ENCODE assay signal across 8 cellular contexts in genomic region chr17:38851434-38851833, GRCh38. TPM values are rescaled to one million over a fixed set of nuclear protein-coding genes. Genes with fewer than 3 reads are reported as not detected.
DNase-seq lines count a peak whose midpoint lies in the region; ATAC-seq and TF ChIP-seq lines count a peak whose summit lies in the region.

No MANE protein-coding gene starts in this region.

- H3K4me3 ChIP-seq in stomach smooth muscle (ENCODE audit: low read length in 2 of 2) (peak overlapping the region in 1 of 2 donors; percentile 30), sigmoid colon (peak overlapping the region in 2 of 4 donors; percentile 56 to 60)

- peaks cover 62% of the 10 kb centered on the region for H3K36me3 Mint-ChIP-seq in activated CD8-positive, alpha-beta memory T cell treated with anti-CD3 and anti-CD28 coated beads, Interleukin-2, amount 10 ng/mL, durations not matched to agents 7 days and 5 days
- H3K36me3 Mint-ChIP-seq in activated T-helper 1 cell treated with anti-CD3 and anti-CD28 coated beads, Interleukin-12 subunit alpha, Interleukin-12 subunit beta, Interleukin-2, Interleukin-4 antibody, amounts not matched to agents 30 ng/mL and 10 ng/mL and 1 ng/mL, durations not matched to agents 14 hours and 24 hours and 36 hours (ENCODE audit: low read depth) = peaks cover 64% of the 10 kb centered on the region
- H3K36me3 Mint-ChIP-seq in immature natural killer cell = peaks cover 11 to 33% (median 27%) of the 10 kb centered on the region in 3 donors

- no peaks in the 10 kb centered on the region for H3K9me3 Mint-ChIP-seq in activated CD8-positive, alpha-beta memory T cell treated with anti-CD3 and anti-CD28 coated beads, Interleukin-2, amount 10 ng/mL, durations not matched to agents 7 days and 5 days (ENCODE audit: low read depth)
- no peaks in the 10 kb centered on the region for H3K9me3 Mint-ChIP-seq in activated T-helper 1 cell treated with anti-CD3 and anti-CD28 coated beads, Interleukin-12 subunit alpha, Interleukin-12 subunit beta, Interleukin-2, Interleukin-4 antibody, amounts not matched to agents 30 ng/mL and 10 ng/mL and 1 ng/mL, durations not matched to agents 14 hours and 24 hours and 36 hours
- no peaks in the 10 kb centered on the region for H3K9me3 Mint-ChIP-seq in immature natural killer cell

- TF ChIP-seq EP300 in sigmoid colon (IDR thresholded peaks at IDR 0.05) = no peak

- no peak for ATAC-seq in activated CD8-positive, alpha-beta memory T cell treated with anti-CD3 and anti-CD28 coated beads, Interleukin-2, amount 10 ng/mL, durations not matched to agents 7 days and 5 days
- ATAC-seq in GM18861 (IDR thresholded peaks at IDR 0.05; ENCODE audit: unreplicated experiment) = no peak

- CTCF ChIA-PET in activated CD8-positive, alpha-beta memory T cell treated with anti-CD3 and anti-CD28 coated beads, Interleukin-2, amount 10 ng/mL, durations not matched to agents 7 days and 5 days (lab: Charles Lee) = interaction anchor here (0.6 to 4.2 kb wide), 4 partner anchors 18 to 132 kb away, joined by 3 to 52 read pairs (median 8); partner anchors contain the start of gene LASP1

- peak overlapping the region; percentile 22 to 29 for H3K9ac ChIP-seq in stomach smooth muscle (ENCODE audit: low read length in 2 of 2)

- no peak for DNase-seq in activated CD8-positive, alpha-beta memory T cell treated with anti-CD3 and anti-CD28 coated beads, Interleukin-2, amount 10 ng/mL, durations not matched to agents 7 days and 5 days
- DNase-seq in activated CD8-positive, alpha-beta memory T cell treated with anti-CD3 and anti-CD28 coated beads, Interleukin-2, amount 50 U/mL, for 4 hours = no peak
- no peak for DNase-seq in activated T-helper 1 cell treated with anti-CD3 and anti-CD28 coated beads, Interleukin-12 subunit alpha, Interleukin-12 subunit beta, Interleukin-2, Interleukin-4 antibody, amounts not matched to agents 30 ng/mL and 10 ng/mL and 1 ng/mL, durations not matched to agents 14 hours and 24 hours and 36 hours (ENCODE audit: low spot score)
- no peak for DNase-seq in immature natural killer cell
- no peak for DNase-seq in sigmoid colon
- no peak for DNase-seq in G401 (ENCODE audit: low spot score)

- no peak for TF ChIP-seq CTCF in sigmoid colon (IDR thresholded peaks at IDR 0.05)

- H3K4me1 Mint-ChIP-seq in activated CD8-positive, alpha-beta memory T cell treated with anti-CD3 and anti-CD28 coated beads, Interleukin-2, amount 10 ng/mL, durations not matched to agents 7 days and 5 days = peaks cover 44% of the 10 kb centered on the region
- peaks cover 44% of the 10 kb centered on the region for H3K4me1 Mint-ChIP-seq in activated T-helper 1 cell treated with anti-CD3 and anti-CD28 coated beads, Interleukin-12 subunit alpha, Interleukin-12 subunit beta, Interleukin-2, Interleukin-4 antibody, amounts not matched to agents 30 ng/mL and 10 ng/mL and 1 ng/mL, durations not matched to agents 14 hours and 24 hours and 36 hours (ENCODE audit: low read depth)
- H3K4me1 Mint-ChIP-seq in immature natural killer cell = peaks cover 44 to 47% of the 10 kb centered on the region in 2 donors

- no peaks in the 10 kb centered on the region for H3K27me3 Mint-ChIP-seq in activated CD8-positive, alpha-beta memory T cell treated with anti-CD3 and anti-CD28 coated beads, Interleukin-2, amount 10 ng/mL, durations not matched to agents 7 days and 5 days
- no peaks in the 10 kb centered on the region for H3K27me3 Mint-ChIP-seq in activated T-helper 1 cell treated with anti-CD3 and anti-CD28 coated beads, Interleukin-12 subunit alpha, Interleukin-12 subunit beta, Interleukin-2, Interleukin-4 antibody, amounts not matched to agents 30 ng/mL and 10 ng/mL and 1 ng/mL, durations not matched to agents 14 hours and 24 hours and 36 hours (ENCODE audit: insufficient read depth)
- H3K27me3 Mint-ChIP-seq in immature natural killer cell (ENCODE audit: low read depth in 3 of 3) = peaks cover 3 to 10% (median 7%) of the 10 kb centered on the region in 3 donors

- H3K4me3 Mint-ChIP-seq in activated CD8-positive, alpha-beta memory T cell treated with anti-CD3 and anti-CD28 coated beads, Interleukin-2, amount 10 ng/mL, durations not matched to agents 7 days and 5 days = peak overlapping the region; percentile 97
- H3K4me3 Mint-ChIP-seq in activated T-helper 1 cell treated with anti-CD3 and anti-CD28 coated beads, Interleukin-12 subunit alpha, Interleukin-12 subunit beta, Interleukin-2, Interleukin-4 antibody, amounts not matched to agents 30 ng/mL and 10 ng/mL and 1 ng/mL, durations not matched to agents 14 hours and 24 hours and 36 hours = peak overlapping the region; percentile 99
- peak overlapping the region; percentile 76 to 98 (median 95) for H3K4me3 Mint-ChIP-seq in immature natural killer cell

- no peak overlapping the region for H3K27ac ChIP-seq in stomach smooth muscle (ENCODE audit: low read length)
- H3K27ac ChIP-seq in sigmoid colon = peak overlapping the region in 1 of 4 donors; percentile 92

- H3K36me3 ChIP-seq in stomach smooth muscle (ENCODE audit: control insufficient read depth in 2 of 2, insufficient read depth in 2 of 2, low read length in 2 of 2) (peaks cover 36 to 37% of the 10 kb centered on the region in 2 donors), sigmoid colon (peaks cover 12 to 61% (median 35%) of the 10 kb centered on the region in 4 donors)

- H3K27me3 ChIP-seq in stomach smooth muscle (ENCODE audit: control insufficient read depth in 1 of 2, insufficient read depth in 2 of 2, low read length in 2 of 2) (no peaks in the 10 kb centered on the region), sigmoid colon (no peaks in the 10 kb centered on the region)

- in situ Hi-C loops in G401 (cut with HindIII; ENCODE audit: low sequenced_read_pairs) = no loop called here

- H3K4me1 ChIP-seq in stomach smooth muscle (ENCODE audit: control insufficient read depth, insufficient read depth, low read length) (peaks cover 23% of the 10 kb centered on the region), sigmoid colon (peaks cover 0 to 30% (median 30%) of the 10 kb centered on the region in 4 donors)

- 16 to 47% methylated on average over 2 of the region's 2 CpGs for WGBS in sigmoid colon, 2 donors

- intact Hi-C loops in activated T-helper 1 cell treated with anti-CD3 and anti-CD28 coated beads, Interleukin-12 subunit alpha, Interleukin-12 subunit beta, Interleukin-2, Interleukin-4 antibody, amounts not matched to agents 30 ng/mL and 10 ng/mL and 1 ng/mL, durations not matched to agents 14 hours and 24 hours and 36 hours (cut with micrococcal nuclease) = loop anchor here (5.0 kb wide), 3 partner anchors 116 to 346 kb away; partner anchors contain the start of genes CACNB1 and FBXO47
- intact Hi-C loops in sigmoid colon (cut with DNase I) = no loop called here

- no peak for TF ChIP-seq POLR2A in sigmoid colon (IDR thresholded peaks at IDR 0.05)

- H3K9me3 ChIP-seq in stomach smooth muscle (ENCODE audit: control insufficient read depth in 2 of 2, low read length in 2 of 2) (no peaks in the 10 kb centered on the region), sigmoid colon (no peaks in the 10 kb centered on the region)

- peak overlapping the region; percentile 98 for H3K27ac Mint-ChIP-seq in activated CD8-positive, alpha-beta memory T cell treated with anti-CD3 and anti-CD28 coated beads, Interleukin-2, amount 10 ng/mL, durations not matched to agents 7 days and 5 days
- H3K27ac Mint-ChIP-seq in activated T-helper 1 cell treated with anti-CD3 and anti-CD28 coated beads, Interleukin-12 subunit alpha, Interleukin-12 subunit beta, Interleukin-2, Interleukin-4 antibody, amounts not matched to agents 30 ng/mL and 10 ng/mL and 1 ng/mL, durations not matched to agents 14 hours and 24 hours and 36 hours = peak overlapping the region; percentile 70
- H3K27ac Mint-ChIP-seq in immature natural killer cell = peak overlapping the region; percentile 97 to 100 (median 99)

RNA-seq across cellular contexts. Expression of gene RPL23, which starts 2.1 kb away (rescaled TPM):
- total RNA-seq in activated CD8-positive, alpha-beta memory T cell treated with anti-CD3 and anti-CD28 coated beads, Interleukin-2, amount 10 ng/mL, durations not matched to agents 7 days and 5 days = 1,000 to 10,000 TPM in 1 of 2 experiments, 100 to 1,000 TPM in 1; 831 to 1,130 TPM
- 1,847 and 1,871 TPM in 2 replicates for total RNA-seq in activated T-helper 1 cell treated with anti-CD3 and anti-CD28 coated beads, Interleukin-12 subunit alpha, Interleukin-12 subunit beta, Interleukin-2, Interleukin-4 antibody, amounts not matched to agents 30 ng/mL and 10 ng/mL and 1 ng/mL, durations not matched to agents 14 hours and 24 hours and 36 hours
- polyA plus RNA-seq in immature natural killer cell (100 to 1,000 TPM; 285 to 713 (median 532) TPM), sigmoid colon (1,000 to 10,000 TPM; 2,289 to 3,780 (median 2,728) TPM)
- total RNA-seq in sigmoid colon = 1,000 to 10,000 TPM; 1,692 to 2,841 (median 2,464) TPM
- total RNA-seq in G401 (2014; rRNA removed; shearing (Covaris generic)) = 1,883 and 2,158 TPM in 2 replicates

RNA-seq across cellular contexts. Expression of gene LASP1, which starts 18.4 kb away (rescaled TPM):
- 100 to 1,000 TPM; 208 to 239 TPM for total RNA-seq in activated CD8-positive, alpha-beta memory T cell treated with anti-CD3 and anti-CD28 coated beads, Interleukin-2, amount 10 ng/mL, durations not matched to agents 7 days and 5 days
- total RNA-seq in activated T-helper 1 cell treated with anti-CD3 and anti-CD28 coated beads, Interleukin-12 subunit alpha, Interleukin-12 subunit beta, Interleukin-2, Interleukin-4 antibody, amounts not matched to agents 30 ng/mL and 10 ng/mL and 1 ng/mL, durations not matched to agents 14 hours and 24 hours and 36 hours = 133 and 135 TPM in 2 replicates
- polyA plus RNA-seq in immature natural killer cell (100 to 1,000 TPM in 1 of 3 donors, 10 to 100 TPM in 2; 94.3 to 171 (median 96.5) TPM), sigmoid colon (100 to 1,000 TPM; 122 to 205 (median 182) TPM)
- 10 to 100 TPM; 27.6 to 64.8 (median 42.2) TPM for total RNA-seq in sigmoid colon
- 136 and 141 TPM in 2 replicates for total RNA-seq in G401 (2014; rRNA removed; shearing (Covaris generic))

RNA-seq across cellular contexts. Expression of gene CWC25, which starts 26.3 kb away (rescaled TPM):
- total RNA-seq in activated CD8-positive, alpha-beta memory T cell treated with anti-CD3 and anti-CD28 coated beads, Interleukin-2, amount 10 ng/mL, durations not matched to agents 7 days and 5 days = 10 to 100 TPM; 28.7 to 33.0 TPM
- 28.6 and 30.4 TPM in 2 replicates for total RNA-seq in activated T-helper 1 cell treated with anti-CD3 and anti-CD28 coated beads, Interleukin-12 subunit alpha, Interleukin-12 subunit beta, Interleukin-2, Interleukin-4 antibody, amounts not matched to agents 30 ng/mL and 10 ng/mL and 1 ng/mL, durations not matched to agents 14 hours and 24 hours and 36 hours
- polyA plus RNA-seq in immature natural killer cell (10 to 100 TPM in 1 of 3 donors, 1 to 10 TPM in 2; 4.3 to 11.1 (median 5.2) TPM), sigmoid colon (10 to 100 TPM; 11.3 to 16.4 (median 11.4) TPM)
- total RNA-seq in sigmoid colon = 10 to 100 TPM; 15.6 to 32.4 (median 17.3) TPM
- 11.2 and 19.9 TPM in 2 replicates for total RNA-seq in G401 (2014; rRNA removed; shearing (Covaris generic))

RNA-seq across cellular contexts. Expression of gene PIP4K2B, which starts 52.1 kb away (rescaled TPM):
- total RNA-seq in activated CD8-positive, alpha-beta memory T cell treated with anti-CD3 and anti-CD28 coated beads, Interleukin-2, amount 10 ng/mL, durations not matched to agents 7 days and 5 days = 10 to 100 TPM; 37.6 TPM
- 40.6 and 40.8 TPM in 2 replicates for total RNA-seq in activated T-helper 1 cell treated with anti-CD3 and anti-CD28 coated beads, Interleukin-12 subunit alpha, Interleukin-12 subunit beta, Interleukin-2, Interleukin-4 antibody, amounts not matched to agents 30 ng/mL and 10 ng/mL and 1 ng/mL, durations not matched to agents 14 hours and 24 hours and 36 hours
- polyA plus RNA-seq in immature natural killer cell = 10 to 100 TPM in 2 of 3 donors, 1 to 10 TPM in 1; 6.2 to 15.4 (median 12.5) TPM
- 10 to 100 TPM; 44.1 to 50.1 (median 44.6) TPM for total RNA-seq in sigmoid colon
- 10 to 100 TPM in 1 of 3 donors, 1 to 10 TPM in 2; 5.1 to 21.6 (median 6.6) TPM for polyA plus RNA-seq in sigmoid colon
- 46.2 and 49.8 TPM in 2 replicates for total RNA-seq in G401 (2014; rRNA removed; shearing (Covaris generic))
